In genomic region chr19:49554701-49555181, GRCh38 we compare ENCODE assay signal across 10 cellular contexts. TPM values are rescaled to one million over a fixed set of nuclear protein-coding genes. Genes with fewer than 3 reads are reported as not detected.
DNase-seq lines count a peak whose midpoint lies in the region; ATAC-seq and TF ChIP-seq lines count a peak whose summit lies in the region.
"Had no signal": no experiment of that assay in that cellular context is flagged by ENCODE, and none has a peak within 500 bp of the region (broad histone marks: within the 10 kb centered on the region; RNA-seq: fewer than 3 reads in every experiment).

No MANE protein-coding gene starts in this region.

- H3K4me3 ChIP-seq in A673 (ENCODE audit: low read depth, low read length, poor library complexity, severe bottlenecking): no peak overlapping the region

- H3K4me1 Mint-ChIP-seq in dendritic cell treated with granulocyte-macrophage colony-stimulating factor and Interleukin-4, amounts not matched to agents 40 ng/mL and 50 ng/mL, for 4 days (ENCODE audit: low read depth): peaks cover 49% of the 10 kb centered on the region
- H3K4me1 Mint-ChIP-seq in naive B cell: peaks cover 13 to 17% (median 16%) of the 10 kb centered on the region in 3 donors

- peaks cover 15% of the 10 kb centered on the region for H3K4me1 ChIP-seq in A673 (ENCODE audit: insufficient read depth, low read length, poor library complexity, severe bottlenecking)

- DNase-seq in A673 (ENCODE audit: low spot score) (peak; percentile 68), T-helper 9 cell (peak; percentile 32), naive B cell (no peak), RKO (ENCODE audit: low spot score) (no peak), SKM-1 (lab: John Stamatoyannopoulos, UW; ENCODE audit: unreplicated experiment) (no peak)
- DNase-seq: AML-193 had no signal

- BruUV-seq in A673 (replicated peaks; lab: Mats Ljungman, UMichigan): no TSS peak

- no peaks in the 10 kb centered on the region for H3K9me3 Mint-ChIP-seq in dendritic cell treated with granulocyte-macrophage colony-stimulating factor and Interleukin-4, amounts not matched to agents 40 ng/mL and 50 ng/mL, for 4 days
- H3K9me3 Mint-ChIP-seq in naive B cell: no peaks in the 10 kb centered on the region

- H3K9me3 ChIP-seq in A673 (ENCODE audit: low read depth, low read length, poor library complexity, severe bottlenecking): no peaks in the 10 kb centered on the region

- POLR2A ChIA-PET in A673 (lab: Charles Lee; ENCODE audit: low non-redundant PET): no interaction called here

- peak overlapping the region; percentile 91 for H3K27ac Mint-ChIP-seq in dendritic cell treated with granulocyte-macrophage colony-stimulating factor and Interleukin-4, amounts not matched to agents 40 ng/mL and 50 ng/mL, for 4 days
- peak overlapping the region in 4 of 6 donors; percentile 8 to 74 (median 50) for H3K27ac Mint-ChIP-seq in naive B cell

- H3K36me3 Mint-ChIP-seq in dendritic cell treated with granulocyte-macrophage colony-stimulating factor and Interleukin-4, amounts not matched to agents 40 ng/mL and 50 ng/mL, for 4 days (ENCODE audit: low read depth): peaks cover 81% of the 10 kb centered on the region
- peaks cover 5 to 8% of the 10 kb centered on the region in 2 donors for H3K36me3 Mint-ChIP-seq in naive B cell

- H3K4me3 Mint-ChIP-seq in dendritic cell treated with granulocyte-macrophage colony-stimulating factor and Interleukin-4, amounts not matched to agents 40 ng/mL and 50 ng/mL, for 4 days: no peak overlapping the region
- H3K4me3 Mint-ChIP-seq in naive B cell: no peak overlapping the region

- intact Hi-C loops in A673 (cut with micrococcal nuclease; ENCODE audit: unreplicated experiment): no loop called here
- intact Hi-C loops in dendritic cell treated with granulocyte-macrophage colony-stimulating factor and Interleukin-4, amounts not matched to agents 40 ng/mL and 50 ng/mL, for 4 days (cut with micrococcal nuclease): no loop called here

- no peaks in the 10 kb centered on the region for H3K27me3 Mint-ChIP-seq in dendritic cell treated with granulocyte-macrophage colony-stimulating factor and Interleukin-4, amounts not matched to agents 40 ng/mL and 50 ng/mL, for 4 days
- H3K27me3 Mint-ChIP-seq in naive B cell: no peaks in the 10 kb centered on the region

- CTCF ChIA-PET in A673 (lab: Charles Lee): interaction anchor here (0.5 kb wide), 1 partner anchor 76 kb away, joined by 4 read pairs; no protein-coding TSS in a partner anchor

- TF ChIP-seq CTCF in A673 (conservative IDR thresholded peaks at IDR 0.05; ENCODE audit: low read depth, low read length): no peak

- no peaks in the 10 kb centered on the region for H3K27me3 ChIP-seq in A673 (replicated peaks; ENCODE audit: insufficient read depth, low read depth, low read length, poor library complexity)

- peak overlapping the region; percentile 31 for H3K27ac ChIP-seq in A673 (ENCODE audit: low read depth, low read length, poor library complexity, severe bottlenecking)
- H3K27ac ChIP-seq: VCaP had no signal

- H3K36me3 ChIP-seq in A673 (ENCODE audit: insufficient read depth, low read length, poor library complexity, severe bottlenecking): peaks cover 55% of the 10 kb centered on the region

- ATAC-seq in naive B cell (ENCODE audit: low read depth in 2 of 2) (no peak), GM18502 (IDR thresholded peaks at IDR 0.05; ENCODE audit: poor library complexity, unreplicated experiment) (no peak), GM21619 (IDR thresholded peaks at IDR 0.05; ENCODE audit: unreplicated experiment) (no peak)

RNA-seq across cellular contexts. Expression of gene NOSIP, which starts 25.6 kb away (rescaled TPM):
- total RNA-seq in A673 (2021): 169 and 178 TPM in 2 replicates
- 100 to 1,000 TPM in 5 of 6 donors, 10 to 100 TPM in 1; 89.5 to 136 (median 113) TPM for polyA plus RNA-seq in naive B cell (ENCODE audit: low read depth in 6 of 6)

RNA-seq across cellular contexts. Expression of gene PRRG2, which starts 26.4 kb away (rescaled TPM):
- total RNA-seq in A673 (2021): 1.5 and 1.9 TPM in 2 replicates
- polyA plus RNA-seq in naive B cell (ENCODE audit: low read depth in 6 of 6): under 1 TPM in 5 of 6 donors, not detected in 1; 0.20 to 0.79 (median 0.62) TPM

RNA-seq across cellular contexts. Expression of gene RCN3, which starts 26.9 kb away (rescaled TPM):
- total RNA-seq in A673 (2021): 82.9 and 95.3 TPM in 2 replicates
- polyA plus RNA-seq in naive B cell (ENCODE audit: low read depth in 6 of 6): under 1 TPM in 2 of 6 donors, not detected in 4; 0.17 to 0.43 TPM

RNA-seq across cellular contexts. Expression of gene PRR12, which starts 36.2 kb away (rescaled TPM):
- 51.4 and 54.0 TPM in 2 replicates for total RNA-seq in A673 (2021)
- under 1 TPM; 0.09 to 0.77 (median 0.29) TPM for polyA plus RNA-seq in naive B cell (ENCODE audit: low read depth in 6 of 6)

RNA-seq across cellular contexts. Expression of gene FCGRT, which starts 42.3 kb away (rescaled TPM):
- 396 and 482 TPM in 2 replicates for total RNA-seq in A673 (2021)
- 10 to 100 TPM; 56.7 to 69.7 (median 62.7) TPM for polyA plus RNA-seq in naive B cell (ENCODE audit: low read depth in 6 of 6)

Comparison
In these comparisons a context has a peak if more than half of its experiments do, and no peak if none do; other contexts are left out.
1. DNase-seq: peak in A673 (single experiment) and T-helper 9 cell (single experiment); none in naive B cell (single experiment), RKO (single experiment) and SKM-1 (single experiment).